12 cellular contexts compared by ENCODE assay signal in the genomic region with DNA sequence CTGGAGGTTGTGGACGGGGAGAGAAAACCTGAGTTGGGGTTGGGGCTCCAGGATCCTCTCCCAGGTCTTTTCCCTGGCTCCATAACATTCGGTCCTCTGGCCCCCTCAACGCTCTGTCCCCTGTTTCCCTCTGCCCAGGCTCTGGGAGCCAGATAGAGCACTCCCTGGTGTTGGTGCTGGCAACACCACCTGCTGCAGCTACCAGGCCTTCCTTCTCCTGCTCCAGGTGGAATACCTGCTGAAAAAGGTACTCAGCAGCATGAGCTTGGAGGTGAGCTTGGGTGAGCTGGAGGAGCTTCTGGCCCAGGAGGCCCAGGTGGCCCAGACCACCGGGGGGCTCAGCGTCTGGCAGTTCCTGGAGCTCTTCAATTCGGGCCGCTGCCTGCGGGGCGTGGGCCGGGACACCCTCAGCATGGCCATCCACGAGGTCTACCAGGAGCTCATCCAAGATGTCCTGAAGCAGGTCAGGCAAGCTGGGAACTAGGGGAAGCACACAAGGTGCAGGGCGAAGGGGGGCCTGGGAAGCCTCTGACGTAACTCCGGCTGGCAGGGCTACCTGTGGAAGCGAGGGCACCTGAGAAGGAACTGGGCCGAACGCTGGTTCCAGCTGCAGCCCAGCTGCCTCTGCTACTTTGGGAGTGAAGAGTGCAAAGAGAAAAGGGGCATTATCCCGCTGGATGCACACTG. TPM values are rescaled to one million over a fixed set of nuclear protein-coding genes. Genes with fewer than 3 reads are reported as not detected.
A peak's percentile ranks its signal among the peaks of the same experiment; 100 is the strongest.
DNase-seq lines count a peak whose midpoint lies in the region; ATAC-seq, FAIRE-seq and TF ChIP-seq lines count a peak whose summit lies in the region.
"Had no signal": no experiment of that assay in that cellular context is flagged by ENCODE, and none has a peak within 500 bp of the region (broad histone marks: within the 10 kb centered on the region; RNA-seq: fewer than 3 reads in every experiment).

No MANE protein-coding gene starts in this region.

- BruUV-seq in GM12878 (replicated peaks; lab: Mats Ljungman, UMichigan) (no TSS peak), mammary epithelial cell (replicated peaks; lab: Mats Ljungman, UMichigan) (no TSS peak)

- FAIRE-seq in GM12878 (lab: Jason Lieb, UNC), result no peak
- FAIRE-seq: colon had no signal

- H3K4me1 ChIP-seq in GM12878 (ENCODE audit: control insufficient read depth, insufficient read depth, low read length) (peaks cover 19% of the 10 kb centered on the region), neuronal stem cell (ENCODE audit: control insufficient read depth in 2 of 2, insufficient read depth in 1 of 2, low read depth in 1 of 2, low read length in 2 of 2) (peaks cover 0 to 3% of the 10 kb centered on the region in 2 donors), mammary epithelial cell (ENCODE audit: insufficient read depth, low read length) (no peaks in the 10 kb centered on the region)
- H3K4me1 ChIP-seq: psoas muscle had no signal

- CTCF ChIA-PET in CD4-positive, alpha-beta T cell (lab: Charles Lee), result interaction anchor here (0.8 to 3.6 kb wide), 6 partner anchors 8 to 29 kb away, joined by 3 to 20 read pairs (median 4); partner anchors contain the start of genes DEF6 and PPARD
- CTCF ChIA-PET in GM12878 (lab: Yijun Ruan, JAX) (interaction anchor here (1.2 kb wide), 1 partner anchor 9 kb away, joined by 3 read pairs; no protein-coding TSS in a partner anchor), mammary epithelial cell (lab: Charles Lee; ENCODE audit: low non-redundant PET) (no interaction called here)

- H3K9ac ChIP-seq in GM12878 (ENCODE audit: control insufficient read depth, insufficient read depth, low read length) (no peak overlapping the region; the same call in 1 of the 2 replicates), neuronal stem cell (ENCODE audit: low read depth, low read length, poor library complexity) (no peak overlapping the region), mammary epithelial cell (ENCODE audit: insufficient read depth, low read length) (no peak overlapping the region)

- ATAC-seq in CD4-positive, alpha-beta T cell (ENCODE audit: poor library complexity), result peak; percentile 8
- ATAC-seq in GM12878 (no peak), HG03095 (IDR thresholded peaks at IDR 0.05; ENCODE audit: unreplicated experiment) (no peak)
- ATAC-seq: psoas muscle had no signal

- no peaks in the 10 kb centered on the region for H3K9me3 Mint-ChIP-seq in CD4-positive, alpha-beta T cell

- H3K14ac ChIP-seq in neuronal stem cell (ENCODE audit: low read length), result no peak overlapping the region

- no peak for TF ChIP-seq EP300 in GM12878 (IDR thresholded peaks at IDR 0.05; ENCODE audit: borderline replicate concordance in 1 of 2, control insufficient read depth in 1 of 2, low read depth in 2 of 2, low read length in 2 of 2)

- no peak for TF ChIP-seq RAD21 in GM12878 (IDR thresholded peaks at IDR 0.05; ENCODE audit: insufficient read depth, low read depth, low read length)

- peaks cover 97% of the 10 kb centered on the region for H3K4me1 Mint-ChIP-seq in CD4-positive, alpha-beta T cell (ENCODE audit: low read depth)

- H3K36me3 ChIP-seq in KOPT-K1 (ENCODE audit: insufficient read depth, low read length), result peaks cover 88% of the 10 kb centered on the region
- peaks cover 2 to 13% of the 10 kb centered on the region in 2 experiments; a peak in 3 of 4 replicates for H3K36me3 ChIP-seq in GM12878 (ENCODE audit: control insufficient read depth in 2 of 2, insufficient read depth in 2 of 2, low read length in 1 of 2)
- no peaks in the 10 kb centered on the region for H3K36me3 ChIP-seq in neuronal stem cell (replicated peaks in 1 of 2; ENCODE audit: control insufficient read depth in 2 of 2, insufficient read depth in 2 of 2, low read length in 2 of 2)
- H3K36me3 ChIP-seq in mammary epithelial cell (ENCODE audit: insufficient read depth, low read length), result peaks cover 3% of the 10 kb centered on the region

- no peak overlapping the region for H3K4ac ChIP-seq in neuronal stem cell (ENCODE audit: low read length)

- H2BK5ac ChIP-seq in neuronal stem cell (ENCODE audit: low read length), result no peak overlapping the region

- TF ChIP-seq POLR2A in GM12878 (IDR thresholded peaks at IDR 0.05; ENCODE audit: low read depth, low read length), result no peak

- dilution Hi-C loops in mammary epithelial cell (cut with HindIII; ENCODE audit: low sequenced_read_pairs), result no loop called here

- SMC1A ChIA-PET in GM12878 (lab: Charles Lee; ENCODE audit: uncharacterized antibody, unreplicated experiment), result interaction anchor here (0.5 to 1.3 kb wide), 2 partner anchors 16 to 196 kb away, joined by 3 to 4 read pairs; no protein-coding TSS in a partner anchor

- no peak for TF ChIP-seq CTCF in CD4-positive, alpha-beta T cell (IDR thresholded peaks at IDR 0.05)
- TF ChIP-seq CTCF in GM12878 (IDR thresholded peaks at IDR 0.05 in 2 of 3, conservative IDR thresholded peaks at IDR 0.05 in 1 of 3; ENCODE audit: control insufficient read depth in 2 of 3, extremely low read depth in 1 of 3, insufficient read depth in 1 of 3, low read depth in 3 of 3, low read length in 3 of 3), result 0 out of 6 replicates have a peak, but pooled peaks of 1 of the 3 experiments have one; percentile 1
- TF ChIP-seq CTCF in mammary epithelial cell (conservative IDR thresholded peaks at IDR 0.05 in 1 of 2, IDR thresholded peaks at IDR 0.05 in 1 of 2; ENCODE audit: extremely low read depth in 1 of 2, insufficient read depth in 1 of 2, low read depth in 1 of 2, low read length in 2 of 2), result no peak

- no peaks in the 10 kb centered on the region for H3K27me3 Mint-ChIP-seq in CD4-positive, alpha-beta T cell

- H4K91ac ChIP-seq in neuronal stem cell (ENCODE audit: low read depth, low read length, poor library complexity), result no peak overlapping the region

- H3K27me3 ChIP-seq in CD4-positive, alpha-beta T cell (ENCODE audit: control insufficient read depth, insufficient read depth, low read length), result no peaks in the 10 kb centered on the region
- no peaks in the 10 kb centered on the region for H3K27me3 ChIP-seq in GM12878 (replicated peaks in 1 of 2; ENCODE audit: control insufficient read depth in 2 of 2, insufficient read depth in 2 of 2, low read length in 1 of 2)
- peaks cover 0 to 24% (median 4%) of the 10 kb centered on the region in 3 experiments for H3K27me3 ChIP-seq in neuronal stem cell (ENCODE audit: control insufficient read depth in 3 of 3, insufficient read depth in 3 of 3, low read depth in 1 of 3, low read length in 3 of 3)
- no peaks in the 10 kb centered on the region for H3K27me3 ChIP-seq in mammary epithelial cell (ENCODE audit: insufficient read depth, low read length)

- H2AFZ ChIP-seq in GM12878 (ENCODE audit: control insufficient read depth, low read depth, low read length), result peak overlapping the region; percentile 45; the same call in 1 of the 2 replicates
- H2AFZ ChIP-seq in neuronal stem cell (ENCODE audit: low read length), result peak overlapping the region; percentile 41
- no peak overlapping the region for H2AFZ ChIP-seq in mammary epithelial cell (ENCODE audit: low read depth, low read length)

- H3K4me3 ChIP-seq in GM12878 (no peak overlapping the region), neuronal stem cell (ENCODE audit: low read length in 2 of 2) (no peak overlapping the region), mammary epithelial cell (replicated peaks in 1 of 3; ENCODE audit: insufficient read depth in 1 of 3, low read depth in 2 of 3, low read length in 3 of 3) (no peak overlapping the region)
- H3K4me3 ChIP-seq: psoas muscle had no signal

- no peak overlapping the region for H3K4me2 ChIP-seq in GM12878 (ENCODE audit: control insufficient read depth, insufficient read depth)
- H3K4me2 ChIP-seq in neuronal stem cell (ENCODE audit: insufficient read depth, low read length, poor library complexity, severe bottlenecking), result no peak overlapping the region
- H3K4me2 ChIP-seq in mammary epithelial cell (ENCODE audit: insufficient read depth, low read depth, low read length), result no peak overlapping the region

- H3K4me3 Mint-ChIP-seq in CD4-positive, alpha-beta T cell, result peak overlapping the region; percentile 84

- intact Hi-C loops in CD4-positive, alpha-beta T cell (cut with DNase I, micrococcal nuclease), result no loop called here
- intact Hi-C loops in GM12878 (cut with micrococcal nuclease; ENCODE audit: unreplicated experiment), result no loop called here
- intact Hi-C loops in mammary epithelial cell (cut with micrococcal nuclease), result no loop called here

- H4K8ac ChIP-seq in neuronal stem cell (ENCODE audit: low read depth, low read length), result no peak overlapping the region

- in situ Hi-C loops in GM12878 (cut with MboI), result no loop called here
- in situ Hi-C loops in mammary epithelial cell (cut with MboI; ENCODE audit: low sequenced_read_pairs in 2 of 2), result no loop called here

- H3K27ac ChIP-seq in CD4-positive, alpha-beta T cell (ENCODE audit: low read depth, low read length), result peak overlapping the region; percentile 95
- H3K27ac ChIP-seq in KOPT-K1 (ENCODE audit: low read depth, low read length, poor library complexity, severe bottlenecking) (peak overlapping the region; percentile 88), GM12878 (ENCODE audit: control insufficient read depth, insufficient read depth) (peak overlapping the region; percentile 65), neuronal stem cell (replicated peaks; ENCODE audit: low read length) (no peak overlapping the region), mammary epithelial cell (ENCODE audit: insufficient read depth, low read depth, low read length) (no peak overlapping the region)
- H3K27ac ChIP-seq: C4-2B, psoas muscle had no signal

- peaks cover 96% of the 10 kb centered on the region for H3K36me3 Mint-ChIP-seq in CD4-positive, alpha-beta T cell (ENCODE audit: low read depth)

- H3K79me1 ChIP-seq in neuronal stem cell (ENCODE audit: low read depth, low read length), result no peaks in the 10 kb centered on the region

- 89% methylated on average over 18 of the region's 18 CpGs for WGBS in GM12878 (ENCODE audit: insufficient coverage, insufficient replicate concordance, low lambda C conversion rate, missing lambda C conversion rate)
- WGBS in neuronal stem cell (ENCODE audit: extremely low coverage in 2 of 2, insufficient read length in 2 of 2, insufficient replicate concordance in 1 of 2), 2 donors, result no CpG with 5 or more reads among the region's 18 CpGs
- WGBS in mammary epithelial cell (ENCODE audit: low coverage, missing lambda C conversion rate), result 88% methylated on average over 13 of the region's 18 CpGs

- H2AK5ac ChIP-seq in neuronal stem cell (ENCODE audit: low read depth, low read length), result no peak overlapping the region

- H3K79me2 ChIP-seq in GM12878 (ENCODE audit: control insufficient read depth, insufficient read depth, low read length) (peaks cover 3% of the 10 kb centered on the region; the same call in 1 of the 2 replicates), mammary epithelial cell (ENCODE audit: insufficient read depth, low read length) (peaks cover 3% of the 10 kb centered on the region)

- no peak overlapping the region for H2BK120ac ChIP-seq in neuronal stem cell (ENCODE audit: low read depth, low read length)

- H2BK15ac ChIP-seq in neuronal stem cell (ENCODE audit: low read length), result peak overlapping the region; percentile 55

- RAD21 ChIA-PET in GM12878 (lab: Charles Lee; ENCODE audit: unreplicated experiment), result interaction anchor here (0.7 to 1.7 kb wide), 3 partner anchors 9 to 16 kb away, joined by 3 to 4 read pairs (median 3); partner anchors contain the start of gene DEF6

- H3K9me3 ChIP-seq in CD4-positive, alpha-beta T cell (ENCODE audit: control insufficient read depth, low read length), result no peaks in the 10 kb centered on the region
- H3K9me3 ChIP-seq in KOPT-K1 (ENCODE audit: insufficient read depth, low read length, poor library complexity, severe bottlenecking), result no peaks in the 10 kb centered on the region
- H3K9me3 ChIP-seq in GM12878 (replicated peaks; ENCODE audit: control insufficient read depth, insufficient read depth, low read length), result no peaks in the 10 kb centered on the region
- peaks cover 0 to 7% of the 10 kb centered on the region in 2 donors for H3K9me3 ChIP-seq in neuronal stem cell (replicated peaks in 1 of 2; ENCODE audit: control insufficient read depth in 2 of 2, insufficient read depth in 1 of 2, low read depth in 1 of 2, low read length in 2 of 2)
- H3K9me3 ChIP-seq in mammary epithelial cell (replicated peaks; ENCODE audit: insufficient read depth, low read length), result no peaks in the 10 kb centered on the region
- H3K9me3 ChIP-seq: psoas muscle had no signal

- peak overlapping the region; percentile 46 for H3K18ac ChIP-seq in neuronal stem cell (ENCODE audit: low read length)

- DNase-seq in CD4-positive, alpha-beta T cell, result no peak
- DNase-seq in GM12878 (ENCODE audit: low read depth, low spot score) (no peak), neuronal stem cell (ENCODE audit: low spot score) (no peak), SKM-1 (lab: John Stamatoyannopoulos, UW; ENCODE audit: unreplicated experiment) (no peak), mammary epithelial cell (no peak), H4 (ENCODE audit: low spot score) (no peak)
- DNase-seq: NCI-H1694 treated with DMSO at 0.1 percent for 48 hours, psoas muscle had no signal

- no peak overlapping the region for H3K23ac ChIP-seq in neuronal stem cell (ENCODE audit: low read depth, low read length, poor library complexity)

- H2BK12ac ChIP-seq in neuronal stem cell (ENCODE audit: low read length), result no peak overlapping the region

- POLR2A ChIA-PET in CD4-positive, alpha-beta T cell (lab: Charles Lee), result interaction anchor here (1.0 to 9.4 kb wide), 5 partner anchors 9 to 140 kb away, joined by 5 to 74 read pairs (median 21); partner anchors contain the start of genes DEF6 and FANCE
- POLR2A ChIA-PET in GM12878 (lab: Charles Lee), result interaction anchor here (2.2 kb wide), 1 partner anchor 11 kb away, joined by 7 read pairs; no protein-coding TSS in a partner anchor

- no peaks in the 10 kb centered on the region for H4K20me1 ChIP-seq in GM12878 (ENCODE audit: control insufficient read depth, insufficient read depth)
- H4K20me1 ChIP-seq in mammary epithelial cell (ENCODE audit: insufficient read depth, low read length), result no peaks in the 10 kb centered on the region

- H3K27ac Mint-ChIP-seq in CD4-positive, alpha-beta T cell, result peak overlapping the region; percentile 99

RNA-seq across cellular contexts. Expression of gene DEF6, which starts 14.6 kb away (rescaled TPM):
- 100 to 1,000 TPM; 209 to 212 TPM for total RNA-seq in CD4-positive, alpha-beta T cell
- 29.5 and 31.1 TPM in 2 replicates for total RNA-seq in GM12878 (2013; cell fraction: nucleolus; rRNA removed)
- total RNA-seq in GM12878 (2014; rRNA removed) (51.1 and 55.3 TPM in 2 replicates), GM12878 (2014; rRNA removed; fragmentation: Illumina TruSeq; extraction: Trizol) (26.9 and 29.3 TPM in 2 replicates), GM12878 (2021) (58.1 and 66.3 TPM in 2 replicates), mammary epithelial cell (10 to 100 TPM; 12.8 to 32.9 TPM)
- polyA plus RNA-seq in GM12878 (2011; ENCODE audit: low read depth), result 14.7 TPM
- polyA plus RNA-seq in GM12878 (2011; rRNA removed) (26.1 and 42.3 TPM in 2 replicates), GM12878 (2014; fragmentation: Illumina TruSeq; extraction: Trizol) (9.3 and 21.6 TPM in 2 replicates), GM12878 (2014; fragmentation: Nextera tagmentation; extraction: Ambion mirVana) (1 to 10 TPM; 3.3 to 5.1 TPM), GM12878 (2014; rRNA removed) (59.8 and 72.1 TPM in 2 replicates), GM12878 (2016; fragmentation: Nextera tagmentation; extraction: Ambion mirVana) (10 to 100 TPM; 59.9 to 69.5 TPM), mammary epithelial cell (19.3 TPM)
- 52.1 and 69.4 TPM in 2 replicates for polyA plus RNA-seq in GM12878 (2011; cell fraction: cytosol; rRNA removed)
- polyA plus RNA-seq in GM12878 (2011; cell fraction: nucleus; rRNA removed), result 108 and 140 TPM in 2 replicates
- 35.5 and 37.3 TPM in 2 replicates for polyA plus RNA-seq in GM12878 (2012)
- 34.4 and 55.3 TPM in 2 replicates for polyA minus RNA-seq in GM12878 (2011; rRNA and poly(A)+ RNA removed)
- polyA minus RNA-seq in GM12878 (2011; cell fraction: cytosol; rRNA and poly(A)+ RNA removed), result 20.3 and 20.8 TPM in 2 replicates
- polyA minus RNA-seq in GM12878 (2011; cell fraction: nucleus; rRNA and poly(A)+ RNA removed), result 24.4 and 32.3 TPM in 2 replicates
- polyA plus RNA-seq in neuronal stem cell (2013, experiment 1 of 2), result 0.50 TPM
- polyA plus RNA-seq in neuronal stem cell (2013, experiment 2 of 2), result 0.62 TPM
- polyA minus RNA-seq in mammary epithelial cell, result 4.4 TPM
- 0.16 and 0.43 TPM in 2 replicates for total RNA-seq in H4 (2014; rRNA removed; shearing (Covaris generic))

RNA-seq across cellular contexts. Expression of gene PPARD, which starts 30.1 kb away (rescaled TPM):
- total RNA-seq in CD4-positive, alpha-beta T cell, result 10 to 100 TPM; 34.1 to 37.0 TPM
- 6.0 and 6.6 TPM in 2 replicates for total RNA-seq in GM12878 (2013; cell fraction: nucleolus; rRNA removed)
- total RNA-seq in GM12878 (2014; rRNA removed) (4.5 and 4.9 TPM in 2 replicates), GM12878 (2014; rRNA removed; fragmentation: Illumina TruSeq; extraction: Trizol) (2.8 and 3.2 TPM in 2 replicates), GM12878 (2021) (12.2 and 12.3 TPM in 2 replicates), mammary epithelial cell (10 to 100 TPM in 1 of 2 donors, 1 to 10 TPM in 1; 6.8 to 47.1 TPM)
- 3.6 TPM for polyA plus RNA-seq in GM12878 (2011; ENCODE audit: low read depth)
- polyA plus RNA-seq in GM12878 (2011; rRNA removed) (3.3 and 5.7 TPM in 2 replicates), GM12878 (2014; fragmentation: Illumina TruSeq; extraction: Trizol) (3.1 and 7.9 TPM in 2 replicates), GM12878 (2014; fragmentation: Nextera tagmentation; extraction: Ambion mirVana) (under 1 TPM; 0.05 to 0.38 TPM), GM12878 (2014; rRNA removed) (12.6 and 14.5 TPM in 2 replicates), GM12878 (2016; fragmentation: Nextera tagmentation; extraction: Ambion mirVana) (1 to 10 TPM; 7.7 to 8.6 TPM), mammary epithelial cell (21.6 TPM)
- polyA plus RNA-seq in GM12878 (2011; cell fraction: cytosol; rRNA removed), result 7.8 and 10.6 TPM in 2 replicates
- 15.9 and 17.3 TPM in 2 replicates for polyA plus RNA-seq in GM12878 (2011; cell fraction: nucleus; rRNA removed)
- 6.9 and 8.9 TPM in 2 replicates for polyA plus RNA-seq in GM12878 (2012)
- polyA minus RNA-seq in GM12878 (2011; rRNA and poly(A)+ RNA removed), result 4.5 and 7.5 TPM in 2 replicates
- polyA minus RNA-seq in GM12878 (2011; cell fraction: cytosol; rRNA and poly(A)+ RNA removed), result 3.2 and 3.7 TPM in 2 replicates
- 2.3 and 3.5 TPM in 2 replicates for polyA minus RNA-seq in GM12878 (2011; cell fraction: nucleus; rRNA and poly(A)+ RNA removed)
- polyA plus RNA-seq in neuronal stem cell (2013, experiment 1 of 2), result 14.9 TPM
- polyA plus RNA-seq in neuronal stem cell (2013, experiment 2 of 2), result 15.0 TPM
- 33.6 TPM for polyA minus RNA-seq in mammary epithelial cell
- total RNA-seq in H4 (2014; rRNA removed; shearing (Covaris generic)), result 2.7 and 3.2 TPM in 2 replicates

RNA-seq across cellular contexts. Expression of gene ZNF76, which starts 52.7 kb away (rescaled TPM):
- 10 to 100 TPM; 46.1 to 53.4 TPM for total RNA-seq in CD4-positive, alpha-beta T cell
- 66.2 and 84.5 TPM in 2 replicates for total RNA-seq in GM12878 (2013; cell fraction: nucleolus; rRNA removed)
- total RNA-seq in GM12878 (2014; rRNA removed) (23.1 and 29.5 TPM in 2 replicates), GM12878 (2014; rRNA removed; fragmentation: Illumina TruSeq; extraction: Trizol) (12.4 and 13.5 TPM in 2 replicates), GM12878 (2021) (29.3 and 35.8 TPM in 2 replicates), mammary epithelial cell (10 to 100 TPM; 18.8 to 21.9 TPM)
- 12.0 TPM for polyA plus RNA-seq in GM12878 (2011; ENCODE audit: low read depth)
- polyA plus RNA-seq in GM12878 (2011; rRNA removed) (16.1 and 25.9 TPM in 2 replicates), GM12878 (2014; fragmentation: Illumina TruSeq; extraction: Trizol) (19.9 and 23.5 TPM in 2 replicates), GM12878 (2014; fragmentation: Nextera tagmentation; extraction: Ambion mirVana) (1 to 10 TPM; 2.8 to 3.1 TPM), GM12878 (2014; rRNA removed) (40.5 and 41.0 TPM in 2 replicates), GM12878 (2016; fragmentation: Nextera tagmentation; extraction: Ambion mirVana) (10 to 100 TPM; 23.7 to 25.8 TPM), mammary epithelial cell (13.2 TPM)
- polyA plus RNA-seq in GM12878 (2011; cell fraction: cytosol; rRNA removed), result 21.1 and 27.7 TPM in 2 replicates
- 166 and 175 TPM in 2 replicates for polyA plus RNA-seq in GM12878 (2011; cell fraction: nucleus; rRNA removed)
- 25.4 and 32.4 TPM in 2 replicates for polyA plus RNA-seq in GM12878 (2012)
- polyA minus RNA-seq in GM12878 (2011; rRNA and poly(A)+ RNA removed), result 37.5 and 38.8 TPM in 2 replicates
- 6.4 and 6.7 TPM in 2 replicates for polyA minus RNA-seq in GM12878 (2011; cell fraction: cytosol; rRNA and poly(A)+ RNA removed)
- 23.8 and 29.1 TPM in 2 replicates for polyA minus RNA-seq in GM12878 (2011; cell fraction: nucleus; rRNA and poly(A)+ RNA removed)
- 22.2 TPM for polyA plus RNA-seq in neuronal stem cell (2013, experiment 1 of 2)
- polyA plus RNA-seq in neuronal stem cell (2013, experiment 2 of 2), result 22.2 TPM
- 44.4 TPM for polyA minus RNA-seq in mammary epithelial cell
- 6.7 and 7.2 TPM in 2 replicates for total RNA-seq in H4 (2014; rRNA removed; shearing (Covaris generic))

Comparison
In these comparisons a context has a peak if more than half of its experiments do, and no peak if none do; other contexts are left out.
1. H3K27ac ChIP-seq: peak in CD4-positive, alpha-beta T cell (single experiment), KOPT-K1 (single experiment) and GM12878 (single experiment); none in neuronal stem cell (single experiment) and mammary epithelial cell (single experiment).